ENCODE assay signal across 12 cellular contexts in the genomic region with DNA sequence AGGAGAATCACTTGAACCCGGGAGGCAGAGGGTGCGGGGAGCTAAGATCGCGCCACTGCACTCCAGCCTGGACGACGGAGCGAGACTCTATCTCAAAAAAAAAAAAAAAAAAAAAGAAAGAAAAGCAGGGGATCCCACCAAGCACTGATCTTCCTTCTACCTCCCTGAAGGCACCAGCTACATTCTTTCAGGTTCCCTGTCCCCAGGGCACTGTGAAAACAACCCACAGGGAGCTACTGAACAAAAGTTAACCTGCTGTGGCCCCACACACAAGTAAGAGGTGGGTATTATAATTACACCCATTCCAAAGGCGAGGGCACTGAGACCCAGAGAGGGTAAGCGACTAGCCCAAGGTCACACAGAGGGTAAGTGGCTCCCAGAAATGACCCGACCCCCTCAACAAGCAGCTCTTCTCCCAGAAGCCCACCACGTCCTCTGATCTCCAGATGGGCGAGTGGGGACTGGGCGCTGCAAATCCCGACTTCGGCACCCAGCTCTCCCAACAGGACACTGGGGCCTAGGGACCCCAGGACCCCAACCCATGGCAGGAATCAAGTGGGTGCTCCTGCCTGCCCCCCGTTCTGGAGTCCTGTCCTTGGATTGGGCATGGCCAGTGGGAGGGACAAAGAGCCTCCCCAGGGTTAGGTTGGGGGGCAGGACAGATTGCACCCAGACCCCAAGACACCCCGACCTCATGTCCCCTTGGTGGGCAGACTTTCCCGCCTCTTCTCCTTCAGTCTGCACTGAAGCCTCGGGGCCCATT. TPM values are rescaled to one million over a fixed set of nuclear protein-coding genes. Genes with fewer than 3 reads are reported as not detected.
A peak's percentile ranks its signal among the peaks of the same experiment; 100 is the strongest.
DNase-seq lines count a peak whose midpoint lies in the region; ATAC-seq, FAIRE-seq and TF ChIP-seq lines count a peak whose summit lies in the region.
"Had no signal": no experiment of that assay in that cellular context is flagged by ENCODE, and none has a peak within 500 bp of the region (broad histone marks: within the 10 kb centered on the region; RNA-seq: fewer than 3 reads in every experiment).

No MANE protein-coding gene starts in this region.

- no peaks in the 10 kb centered on the region for H3K27me3 ChIP-seq in K562 (ENCODE audit: control insufficient read depth in 2 of 2, insufficient read depth in 2 of 2, low read length in 2 of 2)
- H3K27me3 ChIP-seq in neuron (ENCODE audit: insufficient read depth, low read length) = no peaks in the 10 kb centered on the region
- no peaks in the 10 kb centered on the region for H3K27me3 ChIP-seq in PC-9 (ENCODE audit: insufficient read depth, low read depth)

- H3K4me3 Mint-ChIP-seq in activated CD4-positive, alpha-beta T cell treated with anti-CD3 and anti-CD28 coated beads, Interleukin-2, amount 10 ng/mL, durations not matched to agents 7 days and 5 days = peak overlapping the region; percentile 82
- peak overlapping the region; percentile 63 to 85 (median 69) for H3K4me3 Mint-ChIP-seq in IgD-negative memory B cell

- CTCF ChIA-PET in activated CD4-positive, alpha-beta T cell treated with anti-CD3 and anti-CD28 coated beads, Interleukin-2, amount 10 ng/mL, durations not matched to agents 7 days and 5 days (lab: Charles Lee) = interaction anchor here (0.6 to 2.1 kb wide), 4 partner anchors 10 to 298 kb away, joined by 3 to 7 read pairs (median 3); no protein-coding TSS in a partner anchor
- CTCF ChIA-PET in K562 (lab: Yijun Ruan, JAX; ENCODE audit: low intra/inter-chr PET ratio) (no interaction called here), PC-9 (lab: Charles Lee) (interaction anchor here (0.6 to 0.7 kb wide), 3 partner anchors 10 to 26 kb away, joined by 3 to 8 read pairs (median 5); no protein-coding TSS in a partner anchor)

- H3K9me1 ChIP-seq in K562 (ENCODE audit: control insufficient read depth, insufficient read depth, low read length) = peaks cover 17% of the 10 kb centered on the region

- BruUV-seq in K562 (replicated peaks; lab: Mats Ljungman, UMichigan) (no TSS peak), PC-9 (replicated peaks; lab: Mats Ljungman, UMichigan) (no TSS peak)

- FAIRE-seq in K562 (lab: Jason Lieb, UNC) = no peak

- peaks cover 23% of the 10 kb centered on the region for H3K4me1 Mint-ChIP-seq in activated CD4-positive, alpha-beta T cell treated with anti-CD3 and anti-CD28 coated beads, Interleukin-2, amount 10 ng/mL, durations not matched to agents 7 days and 5 days
- peaks cover 9 to 15% (median 10%) of the 10 kb centered on the region in 3 donors for H3K4me1 Mint-ChIP-seq in IgD-negative memory B cell

- H3K27ac Mint-ChIP-seq in activated CD4-positive, alpha-beta T cell treated with anti-CD3 and anti-CD28 coated beads, Interleukin-2, amount 10 ng/mL, durations not matched to agents 7 days and 5 days = peak overlapping the region; percentile 86
- H3K27ac Mint-ChIP-seq in IgD-negative memory B cell = peak overlapping the region; percentile 29 to 92 (median 91)

- H3K4me3 ChIP-seq in K562 = no peak overlapping the region
- peak overlapping the region; percentile 12 for H3K4me3 ChIP-seq in neuron (ENCODE audit: low read length)
- no peak overlapping the region for H3K4me3 ChIP-seq in PC-9

- H3K36me3 Mint-ChIP-seq in activated CD4-positive, alpha-beta T cell treated with anti-CD3 and anti-CD28 coated beads, Interleukin-2, amount 10 ng/mL, durations not matched to agents 7 days and 5 days (ENCODE audit: low read depth) = peaks cover 13% of the 10 kb centered on the region
- peaks cover 2% of the 10 kb centered on the region for H3K36me3 Mint-ChIP-seq in IgD-negative memory B cell

- H3K4me1 ChIP-seq in K562 (replicated peaks in 1 of 2; ENCODE audit: control insufficient read depth in 2 of 2, insufficient read depth in 2 of 2, low read length in 2 of 2) = peaks cover 5 to 48% of the 10 kb centered on the region in 2 experiments; a peak in 3 of 5 replicates
- peaks cover 8% of the 10 kb centered on the region for H3K4me1 ChIP-seq in neuron (ENCODE audit: insufficient read depth, low read length)
- H3K4me1 ChIP-seq in PC-9 (replicated peaks; ENCODE audit: insufficient read depth) = no peaks in the 10 kb centered on the region

- WGBS in K562 (ENCODE audit: insufficient coverage, low coverage, missing lambda C conversion rate) = 70% methylated on average over 19 of the region's 19 CpGs

- peaks cover 8% of the 10 kb centered on the region; the same call in 1 of the 2 replicates for H3F3A ChIP-seq in PC-9 (ENCODE audit: insufficient read depth, low read depth)

- no peak overlapping the region for H3K4me2 ChIP-seq in K562 (ENCODE audit: insufficient read depth, low read length)
- H3K4me2 ChIP-seq in PC-9 = no peak overlapping the region

- H3K36me3 ChIP-seq in K562 (ENCODE audit: control insufficient read depth, insufficient read depth, low read length) (peaks cover 35% of the 10 kb centered on the region; the same call in 1 of the 3 replicates), neuron (ENCODE audit: insufficient read depth, low read length) (peaks cover 15% of the 10 kb centered on the region), PC-9 (ENCODE audit: low read depth) (no peaks in the 10 kb centered on the region)

- H3K27ac ChIP-seq in K562 (ENCODE audit: extremely low read depth, low read depth, low read length) (peak overlapping the region; percentile 43; the same call in 1 of the 3 replicates), PC-9 (no peak overlapping the region)
- H3K27ac ChIP-seq: HL-60 had no signal

- TF ChIP-seq RAD21 in K562 (CRISPR knock-in tag; conservative IDR thresholded peaks at IDR 0.05 in 1 of 2, IDR thresholded peaks at IDR 0.05 in 1 of 2) = no peak

- no peak for TF ChIP-seq CTCF in K562 (IDR thresholded peaks at IDR 0.05 in 2 of 3, conservative IDR thresholded peaks at IDR 0.05 in 1 of 3; ENCODE audit: insufficient read depth in 2 of 3, low read depth in 1 of 3, low read length in 3 of 3)
- no peak for TF ChIP-seq CTCF in PC-9 (conservative IDR thresholded peaks at IDR 0.05)

- no peaks in the 10 kb centered on the region for H3K9me2 ChIP-seq in PC-9 (ENCODE audit: insufficient read depth)

- H3K9me3 Mint-ChIP-seq in activated CD4-positive, alpha-beta T cell treated with anti-CD3 and anti-CD28 coated beads, Interleukin-2, amount 10 ng/mL, durations not matched to agents 7 days and 5 days = no peaks in the 10 kb centered on the region
- no peaks in the 10 kb centered on the region for H3K9me3 Mint-ChIP-seq in IgD-negative memory B cell

- H2AFZ ChIP-seq in K562 (ENCODE audit: low read depth, low read length) = no peak overlapping the region
- H2AFZ ChIP-seq in neuron (ENCODE audit: low read depth, low read length) = no peak overlapping the region
- no peak overlapping the region for H2AFZ ChIP-seq in PC-9

- POLR2A ChIA-PET in activated CD4-positive, alpha-beta T cell treated with anti-CD3 and anti-CD28 coated beads, Interleukin-2, amount 10 ng/mL, durations not matched to agents 7 days and 5 days (lab: Charles Lee) = no interaction called here
- POLR2A ChIA-PET in K562 (lab: Yijun Ruan, JAX) (interaction anchor here (0.6 to 4.4 kb wide), 10 partner anchors 9 to 285 kb away, joined by 3 to 20 read pairs (median 4); a partner anchor contains a TSS), PC-9 (lab: Charles Lee; ENCODE audit: unreplicated experiment) (no interaction called here)

- H3K9me3 ChIP-seq in K562 (replicated peaks; ENCODE audit: control insufficient read depth, insufficient read depth, low read depth, low read length) = no peaks in the 10 kb centered on the region
- H3K9me3 ChIP-seq in neuron (ENCODE audit: low read length) = no peaks in the 10 kb centered on the region
- no peaks in the 10 kb centered on the region for H3K9me3 ChIP-seq in PC-9 (ENCODE audit: insufficient read depth, low read depth)

- TF ChIP-seq POLR2A in K562 (conservative IDR thresholded peaks at IDR 0.05) = no peak

- no peak for ATAC-seq in K562
- ATAC-seq in GM19328 (IDR thresholded peaks at IDR 0.05; ENCODE audit: unreplicated experiment) = no peak

- DNase-seq in activated CD4-positive, alpha-beta T cell treated with anti-CD3 and anti-CD28 coated beads, Interleukin-2, amount 10 ng/mL, durations not matched to agents 7 days and 5 days = no peak
- DNase-seq in activated CD4-positive, alpha-beta T cell treated with anti-CD3 and anti-CD28 coated beads, Interleukin-2, amount 50 U/mL, for 1 hour = no peak
- DNase-seq in K562 (ENCODE audit: extremely low read depth in 1 of 4, low spot score in 3 of 4) = no peak
- no peak for DNase-seq in NCI-H1436 treated with DMSO at 0.1 percent for 48 hours (lab: John Stamatoyannopoulos, UW)
- DNase-seq in PC-9 = no peak
- DNase-seq: GF-D8; NCI-H1417 treated with DMSO at 0.1 percent for 48 hours; NK-92 treated with Interleukin-12 subunit alpha and Interleukin-12 subunit beta, amount 100 ng/mL, for 24 hours had no signal

- H3K9ac ChIP-seq in K562 (ENCODE audit: insufficient read depth in 1 of 2, low read depth in 2 of 2, low read length in 2 of 2) = peak overlapping the region; percentile 41 to 99; a peak in 2 of 4 replicates

- H3K79me2 ChIP-seq in K562 (ENCODE audit: control insufficient read depth, insufficient read depth, low read length) (peaks cover 73% of the 10 kb centered on the region), PC-9 (ENCODE audit: low read depth) (peaks cover 48% of the 10 kb centered on the region)

- in situ Hi-C loops in K562 (cut with MboI) = no loop called here

- TF ChIP-seq EP300 in K562 (IDR thresholded peaks at IDR 0.05; ENCODE audit: low read length) = no peak

- H4K20me1 ChIP-seq in K562 (replicated peaks; ENCODE audit: control insufficient read depth, insufficient read depth, low read length) = peaks cover 29% of the 10 kb centered on the region; the same call in 1 of the 2 replicates
- H4K20me1 ChIP-seq in PC-9 (ENCODE audit: insufficient read depth) = no peaks in the 10 kb centered on the region

- intact Hi-C loops in K562 (cut with micrococcal nuclease) = no loop called here
- intact Hi-C loops in PC-9 (cut with micrococcal nuclease; ENCODE audit: unreplicated experiment) = no loop called here

- no peaks in the 10 kb centered on the region for H3K27me3 Mint-ChIP-seq in activated CD4-positive, alpha-beta T cell treated with anti-CD3 and anti-CD28 coated beads, Interleukin-2, amount 10 ng/mL, durations not matched to agents 7 days and 5 days
- H3K27me3 Mint-ChIP-seq in IgD-negative memory B cell = no peaks in the 10 kb centered on the region

RNA-seq across cellular contexts. Expression of a gene that starts 2.4 kb away (rescaled TPM):
- 100 to 1,000 TPM; 101 to 113 TPM for total RNA-seq in activated CD4-positive, alpha-beta T cell treated with anti-CD3 and anti-CD28 coated beads, Interleukin-2, amount 10 ng/mL, durations not matched to agents 7 days and 5 days
- polyA plus RNA-seq in IgD-negative memory B cell = 4.6 TPM
- total RNA-seq in K562 (2011; cell fraction: chromatin; rRNA removed; ENCODE audit: low replicate concordance) = 40.1 and 85.1 TPM in 2 replicates
- total RNA-seq in K562 (2011; cell fraction: nucleolus; rRNA removed) = 40.9 and 42.2 TPM in 2 replicates
- total RNA-seq in K562 (2011; cell fraction: nucleoplasm; rRNA removed) = 35.7 and 48.3 TPM in 2 replicates
- 133 and 141 TPM in 2 replicates for total RNA-seq in K562 (2014; rRNA removed)
- 46.8 and 52.9 TPM in 2 replicates for total RNA-seq in K562 (2014; rRNA removed; fragmentation: Illumina TruSeq; extraction: Trizol)
- total RNA-seq in K562 (2015; rRNA removed; fragmentation: Illumina TruSeq; extraction: Trizol) = 105 and 106 TPM in 2 replicates
- total RNA-seq in K562 (2021) = 98.3 and 123 TPM in 2 replicates
- 90.3 and 94.7 TPM in 2 replicates for polyA plus RNA-seq in K562 (2011; rRNA removed)
- polyA plus RNA-seq in K562 (2011; cell fraction: cytosol; rRNA removed) = 191 and 212 TPM in 2 replicates
- polyA plus RNA-seq in K562 (2011; cell fraction: nucleus; rRNA removed) = 59.1 and 76.5 TPM in 2 replicates
- 58.8 and 94.2 TPM in 2 replicates for polyA plus RNA-seq in K562 (2012)
- polyA plus RNA-seq in K562 (2014; fragmentation: Illumina TruSeq; extraction: Trizol) = 117 and 161 TPM in 2 replicates
- under 1 TPM; 0.48 to 0.71 TPM for polyA plus RNA-seq in K562 (2014; fragmentation: Nextera tagmentation; extraction: Ambion mirVana)
- 94.5 and 105 TPM in 2 replicates for polyA plus RNA-seq in K562 (2014; rRNA removed)
- 57.4 and 85.2 TPM in 2 replicates for polyA minus RNA-seq in K562 (2011; rRNA and poly(A)+ RNA removed)
- 48.5 and 69.4 TPM in 2 replicates for polyA minus RNA-seq in K562 (2011; cell fraction: cytosol; rRNA and poly(A)+ RNA removed)
- polyA minus RNA-seq in K562 (2011; cell fraction: nucleus; rRNA and poly(A)+ RNA removed) = 10.8 and 13.6 TPM in 2 replicates
- 109 and 114 TPM in 2 replicates for total RNA-seq in PC-9 (2021)

RNA-seq across cellular contexts. Expression of a gene that starts 21.5 kb away (rescaled TPM):
- total RNA-seq in activated CD4-positive, alpha-beta T cell treated with anti-CD3 and anti-CD28 coated beads, Interleukin-2, amount 10 ng/mL, durations not matched to agents 7 days and 5 days = 10 to 100 TPM; 31.2 to 39.2 TPM
- polyA plus RNA-seq in IgD-negative memory B cell = 98.0 TPM
- 7.1 and 17.3 TPM in 2 replicates for total RNA-seq in K562 (2011; cell fraction: chromatin; rRNA removed; ENCODE audit: low replicate concordance)
- total RNA-seq in K562 (2011; cell fraction: nucleolus; rRNA removed) = 18.6 and 27.0 TPM in 2 replicates
- total RNA-seq in K562 (2011; cell fraction: nucleoplasm; rRNA removed) = 12.8 and 19.0 TPM in 2 replicates
- 3.9 and 4.1 TPM in 2 replicates for total RNA-seq in K562 (2014; rRNA removed)
- 1.7 and 2.1 TPM in 2 replicates for total RNA-seq in K562 (2014; rRNA removed; fragmentation: Illumina TruSeq; extraction: Trizol)
- 1.9 and 2.0 TPM in 2 replicates for total RNA-seq in K562 (2015; rRNA removed; fragmentation: Illumina TruSeq; extraction: Trizol)
- total RNA-seq in K562 (2021) = 2.9 and 3.1 TPM in 2 replicates
- 2.7 and 4.7 TPM in 2 replicates for polyA plus RNA-seq in K562 (2011; rRNA removed)
- 5.2 and 6.5 TPM in 2 replicates for polyA plus RNA-seq in K562 (2011; cell fraction: cytosol; rRNA removed)
- polyA plus RNA-seq in K562 (2011; cell fraction: nucleus; rRNA removed) = 8.7 and 19.6 TPM in 2 replicates
- polyA plus RNA-seq in K562 (2012) = 2.9 and 8.2 TPM in 2 replicates
- 0.79 and 1.0 TPM in 2 replicates for polyA plus RNA-seq in K562 (2014; fragmentation: Illumina TruSeq; extraction: Trizol)
- polyA plus RNA-seq in K562 (2014; fragmentation: Nextera tagmentation; extraction: Ambion mirVana) = under 1 TPM; 0.06 to 0.18 TPM
- 2.5 and 2.7 TPM in 2 replicates for polyA plus RNA-seq in K562 (2014; rRNA removed)
- polyA minus RNA-seq in K562 (2011; rRNA and poly(A)+ RNA removed) = 3.5 and 5.2 TPM in 2 replicates
- polyA minus RNA-seq in K562 (2011; cell fraction: cytosol; rRNA and poly(A)+ RNA removed) = 4.3 and 18.2 TPM in 2 replicates
- 17.8 and 31.2 TPM in 2 replicates for polyA minus RNA-seq in K562 (2011; cell fraction: nucleus; rRNA and poly(A)+ RNA removed)
- 24.7 and 35.5 TPM in 2 replicates for total RNA-seq in PC-9 (2021)

RNA-seq across cellular contexts. Expression of a gene that starts 27.0 kb away (rescaled TPM):
- total RNA-seq in activated CD4-positive, alpha-beta T cell treated with anti-CD3 and anti-CD28 coated beads, Interleukin-2, amount 10 ng/mL, durations not matched to agents 7 days and 5 days = 10 to 100 TPM; 49.0 to 66.4 TPM
- polyA plus RNA-seq in IgD-negative memory B cell (69.1 TPM), K562 (2011; rRNA removed) (35.0 and 50.3 TPM in 2 replicates), K562 (2014; fragmentation: Illumina TruSeq; extraction: Trizol) (20.3 and 68.0 TPM in 2 replicates), K562 (2014; fragmentation: Nextera tagmentation; extraction: Ambion mirVana) (10 to 100 TPM; 17.6 to 71.8 TPM), K562 (2014; rRNA removed) (105 and 132 TPM in 2 replicates)
- total RNA-seq in K562 (2011; cell fraction: chromatin; rRNA removed; ENCODE audit: low replicate concordance) = 33.4 and 83.5 TPM in 2 replicates
- total RNA-seq in K562 (2011; cell fraction: nucleolus; rRNA removed) = 50.0 and 67.9 TPM in 2 replicates
- total RNA-seq in K562 (2011; cell fraction: nucleoplasm; rRNA removed) = 30.1 and 33.7 TPM in 2 replicates
- total RNA-seq in K562 (2014; rRNA removed) (112 and 140 TPM in 2 replicates), K562 (2014; rRNA removed; fragmentation: Illumina TruSeq; extraction: Trizol) (13.8 and 18.7 TPM in 2 replicates), K562 (2015; rRNA removed; fragmentation: Illumina TruSeq; extraction: Trizol) (81.1 and 90.4 TPM in 2 replicates), K562 (2021) (215 and 235 TPM in 2 replicates), PC-9 (2021) (80.0 and 81.9 TPM in 2 replicates)
- polyA plus RNA-seq in K562 (2011; cell fraction: cytosol; rRNA removed) = 77.5 and 236 TPM in 2 replicates
- polyA plus RNA-seq in K562 (2011; cell fraction: nucleus; rRNA removed) = 41.8 and 63.1 TPM in 2 replicates
- polyA plus RNA-seq in K562 (2012) = 83.8 and 112 TPM in 2 replicates
- 4.1 and 9.6 TPM in 2 replicates for polyA minus RNA-seq in K562 (2011; rRNA and poly(A)+ RNA removed)
- polyA minus RNA-seq in K562 (2011; cell fraction: cytosol; rRNA and poly(A)+ RNA removed) = 27.2 and 34.0 TPM in 2 replicates
- 18.0 and 20.1 TPM in 2 replicates for polyA minus RNA-seq in K562 (2011; cell fraction: nucleus; rRNA and poly(A)+ RNA removed)
